In genomic region chr13:91054902-91055301, GRCh38 we compare ENCODE assay signal across 35 cellular contexts.
"Had no signal": no experiment of that assay in that cellular context is flagged by ENCODE, and none has a peak within 500 bp of the region (broad histone marks: within the 10 kb centered on the region; RNA-seq: fewer than 3 reads in every experiment).

No MANE protein-coding gene starts in this region.

- DNase-seq: Karpas-422, Kasumi-1, MG63, MM.1S, MV-4-11, NCI-H1048, NCI-H1092, NCI-H1092 treated with DMSO at 0.1 percent for 48 hours, NCI-H1105, NCI-H1105 treated with DMSO at 0.1 percent for 48 hours, NCI-H1417, NCI-H1417 treated with DMSO at 0.1 percent for 48 hours, NCI-H1436, NCI-H1436 treated with DMSO at 0.1 percent for 48 hours, NCI-H146, NCI-H1694, NCI-H1694 treated with DMSO at 0.1 percent for 48 hours, NCI-H187, NCI-H187 treated with DMSO at 0.1 percent for 48 hours, NCI-H1930, NCI-H2029, NCI-H2029 treated with DMSO at 0.1 percent for 48 hours, NCI-H2081, NCI-H2081 treated with DMSO at 0.1 percent for 48 hours, NCI-H2107, NCI-H2171, NCI-H2171 treated with DMSO at 0.1 percent for 48 hours, NCI-H2227 treated with DMSO at 0.1 percent for 48 hours, NCI-H226, NCI-H345, NCI-H446, NCI-H446 treated with DMSO at 0.1 percent for 48 hours, NCI-H510A, NCI-H510A treated with DMSO at 0.1 percent for 48 hours, NCI-H524 had no signal

- H3K27me3 ChIP-seq: MG63 had no signal

- H3K9me3 ChIP-seq: MG63 had no signal

- H3K4me3 ChIP-seq: MG63 had no signal

- H3K36me3 ChIP-seq: MG63 had no signal
